ENCODE assay signal across 7 cellular contexts in genomic region chr5:68196876-68197275, GRCh38. TPM values are rescaled to one million over a fixed set of nuclear protein-coding genes. Genes with fewer than 3 reads are reported as not detected.
DNase-seq lines count a peak whose midpoint lies in the region; ATAC-seq and TF ChIP-seq lines count a peak whose summit lies in the region.

No MANE protein-coding gene starts in this region.

- H3K4me1 ChIP-seq in Peyer's patch = no peaks in the 10 kb centered on the region

- H3K27ac ChIP-seq in Peyer's patch = no peak overlapping the region

- DNase-seq in Peyer's patch = peak in 2 of 3 donors; percentile 66 to 75
- DNase-seq in superior temporal gyrus (ENCODE audit: extremely low spot score) = peak; percentile 35
- no peak for DNase-seq in NCI-H187 (lab: John Stamatoyannopoulos, UW)
- no peak for DNase-seq in DMS114 treated with DMSO at 0.1 percent for 48 hours (lab: John Stamatoyannopoulos, UW; ENCODE audit: unreplicated experiment)
- DNase-seq in NCI-H226 = no peak

- TF ChIP-seq CTCF in Peyer's patch (IDR thresholded peaks at IDR 0.05) = no peak

- ATAC-seq in GM19328 (IDR thresholded peaks at IDR 0.05; ENCODE audit: unreplicated experiment) (peak; percentile 96), HG02973 (IDR thresholded peaks at IDR 0.05; ENCODE audit: unreplicated experiment) (peak; percentile 93)

- no peak for TF ChIP-seq POLR2A in Peyer's patch (IDR thresholded peaks at IDR 0.05)

- H3K9me3 ChIP-seq in Peyer's patch = no peaks in the 10 kb centered on the region

- no peaks in the 10 kb centered on the region for H3K27me3 ChIP-seq in Peyer's patch

- H3K4me3 ChIP-seq in Peyer's patch = no peak overlapping the region

- H3K36me3 ChIP-seq in Peyer's patch = no peaks in the 10 kb centered on the region

RNA-seq across cellular contexts. Expression of gene PIK3R1, which starts 18.7 kb away (rescaled TPM):
- 100 to 1,000 TPM in 1 of 4 donors, 10 to 100 TPM in 3; 69.3 to 113 (median 87.5) TPM for total RNA-seq in Peyer's patch

Comparison
In these comparisons a context has a peak if more than half of its experiments do, and no peak if none do; other contexts are left out.
1. DNase-seq: peak in Peyer's patch (2 of 3) and superior temporal gyrus (single experiment); none in NCI-H187 (0 of 2), DMS114 treated with DMSO at 0.1 percent for 48 hours (single experiment) and NCI-H226 (single experiment).